Comparison of ENCODE assay signal across 11 cellular contexts in the genomic region with DNA sequence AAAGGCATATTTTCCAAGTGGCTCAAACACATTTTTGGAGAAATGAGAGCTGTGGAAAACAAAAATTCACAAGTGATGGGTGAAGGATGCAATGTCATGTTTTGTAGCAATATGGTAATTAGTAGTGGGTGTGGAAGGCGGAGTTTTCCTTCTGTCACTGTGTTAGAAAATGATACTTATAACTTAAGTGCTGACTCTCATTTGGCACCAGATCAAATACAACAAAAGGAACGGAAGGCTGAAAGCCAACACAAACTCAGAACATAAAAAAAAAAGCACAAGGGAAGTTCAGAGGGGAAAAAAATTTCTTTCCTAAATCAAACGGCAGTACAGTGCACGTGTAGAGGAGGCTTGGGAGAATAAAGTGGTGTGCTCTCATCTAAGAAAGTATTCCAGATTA. TPM values are rescaled to one million over a fixed set of nuclear protein-coding genes. Genes with fewer than 3 reads are reported as not detected.
DNase-seq lines count a peak whose midpoint lies in the region; ATAC-seq and TF ChIP-seq lines count a peak whose summit lies in the region.
"Had no signal": no experiment of that assay in that cellular context is flagged by ENCODE, and none has a peak within 500 bp of the region (broad histone marks: within the 10 kb centered on the region; RNA-seq: fewer than 3 reads in every experiment).

TNFSF18 (minus strand) TSS at position 77 of the 400 bp plus-strand sequence; CDS start at position 32, 45 bp downstream.

- no TSS peak for BruUV-seq in MCF 10A (replicated peaks; lab: Mats Ljungman, UMichigan)

- DNase-seq in MCF 10A (ENCODE audit: unreplicated experiment) (peak; percentile 94), breast epithelium (ENCODE audit: low spot score in 2 of 2) (no peak), brain microvascular endothelial cell (peak; percentile 68), iris pigment epithelial cell (ENCODE audit: low read depth) (peak; percentile 86), RWPE1 (ENCODE audit: low spot score) (no peak), hypothalamus (lab: John Stamatoyannopoulos, UW) (no peak)
- DNase-seq in stimulated activated naive B cell treated with anti-CD40 and anti-IgM and Interleukin-4, amounts not matched to agents 10 μg/mL and 1 μg/mL and 100 μg/mL, for 72 hours = no peak
- DNase-seq: occipital lobe, uterus had no signal

- H3K9me3 Mint-ChIP-seq in MCF 10A (ENCODE audit: unreplicated experiment) = no peaks in the 10 kb centered on the region
- H3K9me3 Mint-ChIP-seq in stimulated activated naive B cell treated with anti-CD40 and anti-IgM and Interleukin-4, amounts not matched to agents 10 μg/mL and 1 μg/mL and 100 μg/mL, for 72 hours = no peaks in the 10 kb centered on the region

- peak within 1 kb of the TSS; percentile 54 for H3K27ac Mint-ChIP-seq in MCF 10A (ENCODE audit: low read depth, unreplicated experiment)
- H3K27ac Mint-ChIP-seq in stimulated activated naive B cell treated with anti-CD40 and anti-IgM and Interleukin-4, amounts not matched to agents 10 μg/mL and 1 μg/mL and 100 μg/mL, for 72 hours = peak within 1 kb of the TSS; percentile 6

- POLR2A ChIA-PET in MCF 10A (lab: Yijun Ruan, JAX) (interaction anchor here (0.7 to 3.4 kb wide), 9 partner anchors 11 to 140 kb away, joined by 3 to 23 read pairs (median 4); no protein-coding TSS in a partner anchor), RWPE1 (lab: Yijun Ruan, JAX; ENCODE audit: low non-redundant PET) (no interaction called here)

- H3K27ac ChIP-seq in breast epithelium = no peak within 1 kb of the TSS
- H3K27ac ChIP-seq in brain microvascular endothelial cell = peak within 1 kb of the TSS; percentile 48
- no peak within 1 kb of the TSS for H3K27ac ChIP-seq in RWPE1
- H3K27ac ChIP-seq: uterus had no signal

- TF ChIP-seq POLR2A in breast epithelium (IDR thresholded peaks at IDR 0.05) = no peak

- no peaks in the 10 kb centered on the region for H3K9me3 ChIP-seq in breast epithelium
- H3K9me3 ChIP-seq: uterus had no signal

- no peak for ATAC-seq in stimulated activated naive B cell treated with anti-CD40 and anti-IgM and Interleukin-4, amounts not matched to agents 10 μg/mL and 1 μg/mL and 100 μg/mL, for 72 hours (replicated peaks)
- ATAC-seq in HG02938 (IDR thresholded peaks at IDR 0.05; ENCODE audit: unreplicated experiment) = no peak

- no peaks in the 10 kb centered on the region for H3K36me3 ChIP-seq in breast epithelium
- no peaks in the 10 kb centered on the region for H3K36me3 ChIP-seq in brain microvascular endothelial cell (replicated peaks)
- H3K36me3 ChIP-seq: uterus had no signal

- H3K36me3 Mint-ChIP-seq in MCF 10A (ENCODE audit: insufficient read depth, unreplicated experiment) = no peaks in the 10 kb centered on the region
- no peaks in the 10 kb centered on the region for H3K36me3 Mint-ChIP-seq in stimulated activated naive B cell treated with anti-CD40 and anti-IgM and Interleukin-4, amounts not matched to agents 10 μg/mL and 1 μg/mL and 100 μg/mL, for 72 hours

- H3K27me3 Mint-ChIP-seq in MCF 10A (ENCODE audit: insufficient read depth, unreplicated experiment) = no peaks in the 10 kb centered on the region
- peaks cover 0 to 3% of the 10 kb centered on the region in 2 donors for H3K27me3 Mint-ChIP-seq in stimulated activated naive B cell treated with anti-CD40 and anti-IgM and Interleukin-4, amounts not matched to agents 10 μg/mL and 1 μg/mL and 100 μg/mL, for 72 hours

- CTCF ChIA-PET in MCF 10A (lab: Yijun Ruan, JAX) = interaction anchor here (0.6 to 1.5 kb wide), 11 partner anchors 11 to 1868 kb away, joined by 3 to 6 read pairs (median 3); no protein-coding TSS in a partner anchor
- CTCF ChIA-PET in RWPE1 (lab: Yijun Ruan, JAX) = interaction anchor here (0.6 kb wide), 1 partner anchor 381 kb away, joined by 3 read pairs; no protein-coding TSS in a partner anchor

- H3K27me3 ChIP-seq in breast epithelium (no peaks in the 10 kb centered on the region), brain microvascular endothelial cell (replicated peaks) (no peaks in the 10 kb centered on the region)
- H3K27me3 ChIP-seq: uterus had no signal

- peaks cover 39% of the 10 kb centered on the region for H3K4me1 Mint-ChIP-seq in MCF 10A (ENCODE audit: insufficient read depth, unreplicated experiment)
- peaks cover 19 to 33% of the 10 kb centered on the region in 2 donors for H3K4me1 Mint-ChIP-seq in stimulated activated naive B cell treated with anti-CD40 and anti-IgM and Interleukin-4, amounts not matched to agents 10 μg/mL and 1 μg/mL and 100 μg/mL, for 72 hours

- TF ChIP-seq CTCF in MCF 10A (IDR thresholded peaks at IDR 0.05; ENCODE audit: unreplicated experiment) = no peak
- no peak for TF ChIP-seq CTCF in breast epithelium (IDR thresholded peaks at IDR 0.05)
- no peak for TF ChIP-seq CTCF in brain microvascular endothelial cell (IDR thresholded peaks at IDR 0.05; ENCODE audit: low read depth, low read length, missing control alignments)
- no peak for TF ChIP-seq CTCF in RWPE1 (conservative IDR thresholded peaks at IDR 0.05; ENCODE audit: low read depth)

- no peaks in the 10 kb centered on the region for H3K4me1 ChIP-seq in breast epithelium
- H3K4me1 ChIP-seq: uterus had no signal

- no peak within 1 kb of the TSS for H3K4me3 ChIP-seq in breast epithelium
- no peak within 1 kb of the TSS for H3K4me3 ChIP-seq in brain microvascular endothelial cell (ENCODE audit: low read depth, low read length)
- H3K4me3 ChIP-seq: uterus had no signal

- intact Hi-C loops in MCF 10A (cut with micrococcal nuclease) (loop anchor here (5.0 kb wide), 1 partner anchor 49 kb away; no protein-coding TSS in a partner anchor), breast epithelium (cut with DNase I; ENCODE audit: low total_unique reads) (no loop called here)

- in situ Hi-C loops in brain microvascular endothelial cell (cut with HindIII; ENCODE audit: low pct_ligation_motif_present, low sequenced_read_pairs) = no loop called here

- H3K4me3 Mint-ChIP-seq in MCF 10A (ENCODE audit: unreplicated experiment) = peak within 1 kb of the TSS; percentile 28
- H3K4me3 Mint-ChIP-seq in stimulated activated naive B cell treated with anti-CD40 and anti-IgM and Interleukin-4, amounts not matched to agents 10 μg/mL and 1 μg/mL and 100 μg/mL, for 72 hours = no peak within 1 kb of the TSS

RNA-seq across cellular contexts. Expression of gene TNFSF18, which starts in this region (rescaled TPM):
- total RNA-seq in MCF 10A (2022) = 0.29 and 0.49 TPM in 2 replicates
- total RNA-seq in breast epithelium = not detected
- total RNA-seq: HT-29 had no signal

Comparison
In these comparisons a context has a peak if more than half of its experiments do, and no peak if none do; other contexts are left out.
1. Peak in DNase-seq in MCF 10A; RNA of the gene not detected or under 1 TPM.
2. DNase-seq: peak in brain microvascular endothelial cell (single experiment) and iris pigment epithelial cell (single experiment); none in breast epithelium (0 of 2), stimulated activated naive B cell treated with anti-CD40 and anti-IgM and Interleukin-4, amounts not matched to agents 10 μg/mL and 1 μg/mL and 100 μg/mL, for 72 hours (single experiment), RWPE1 (single experiment) and hypothalamus (0 of 51).